ENCODE assay signal across 28 cellular contexts in the genomic region with DNA sequence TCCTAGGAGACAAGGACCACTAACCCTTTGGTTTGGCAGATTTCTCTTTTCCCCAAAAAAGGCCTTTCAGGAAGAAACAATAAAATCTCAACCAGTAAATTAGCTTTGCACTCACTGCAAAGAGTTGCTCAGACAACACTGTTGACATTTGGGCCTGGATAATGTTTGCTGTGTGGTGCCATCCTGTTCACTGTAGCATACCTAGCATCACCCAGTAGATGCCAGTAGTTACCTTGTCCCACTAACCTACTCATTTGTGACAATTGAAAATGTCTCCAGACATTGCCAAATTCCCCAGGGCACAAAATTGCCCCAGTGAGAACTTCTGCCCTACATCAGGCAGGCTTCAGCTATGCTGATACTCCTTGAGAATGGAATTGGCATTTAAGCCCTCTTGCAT.
"Had no signal": no experiment of that assay in that cellular context is flagged by ENCODE, and none has a peak within 500 bp of the region (broad histone marks: within the 10 kb centered on the region; RNA-seq: fewer than 3 reads in every experiment).

No MANE protein-coding gene starts in this region.

- DNase-seq: colonic mucosa; cortex of kidney; dermis blood vessel endothelial cell; effector CD4-positive, alpha-beta T cell; effector CD8-positive, alpha-beta T cell; effector memory CD4-positive, alpha-beta T cell; effector memory CD8-positive, alpha-beta T cell; endodermal cell; erythroblast; esophagus squamous epithelium; foreskin fibroblast; foreskin keratinocyte; foreskin melanocyte; gastrocnemius medialis; glutamatergic neuron; head of caudate nucleus; heart left ventricle; heart right ventricle had no signal

- H3K4me1 ChIP-seq: colonic mucosa, esophagus muscularis mucosa, esophagus squamous epithelium, foreskin keratinocyte, gastrocnemius medialis, gastroesophageal sphincter, heart left ventricle, heart right ventricle had no signal

- H3K9me3 ChIP-seq: colonic mucosa, esophagus squamous epithelium, gastrocnemius medialis had no signal

- H3K27me3 ChIP-seq: colonic mucosa, dorsolateral prefrontal cortex, esophagus muscularis mucosa, esophagus squamous epithelium, foreskin keratinocyte, gastrocnemius medialis, gastroesophageal sphincter, heart left ventricle, heart right ventricle had no signal

- H3K4me3 ChIP-seq: colonic mucosa, coronary artery, dorsolateral prefrontal cortex, esophagus muscularis mucosa, esophagus squamous epithelium, gastrocnemius medialis, gastroesophageal sphincter, heart left ventricle, heart right ventricle had no signal

- ATAC-seq: effector memory CD8-positive, alpha-beta T cell; esophagus mucosa; foreskin keratinocyte; gastrocnemius medialis; gastroesophageal sphincter; heart left ventricle; heart right ventricle had no signal

- FAIRE-seq: colon, endometrium, endothelial cell of umbilical vein, frontal cortex had no signal

- H3K27ac ChIP-seq: colonic mucosa, coronary artery, epithelial cell of prostate, esophagus muscularis mucosa, esophagus squamous epithelium, foreskin keratinocyte, gastrocnemius medialis, gastroesophageal sphincter, heart left ventricle, heart right ventricle had no signal

- H3K36me3 ChIP-seq: colonic mucosa, esophagus muscularis mucosa, esophagus squamous epithelium, gastrocnemius medialis, gastroesophageal sphincter, heart left ventricle, heart right ventricle had no signal
